In the genomic region with DNA sequence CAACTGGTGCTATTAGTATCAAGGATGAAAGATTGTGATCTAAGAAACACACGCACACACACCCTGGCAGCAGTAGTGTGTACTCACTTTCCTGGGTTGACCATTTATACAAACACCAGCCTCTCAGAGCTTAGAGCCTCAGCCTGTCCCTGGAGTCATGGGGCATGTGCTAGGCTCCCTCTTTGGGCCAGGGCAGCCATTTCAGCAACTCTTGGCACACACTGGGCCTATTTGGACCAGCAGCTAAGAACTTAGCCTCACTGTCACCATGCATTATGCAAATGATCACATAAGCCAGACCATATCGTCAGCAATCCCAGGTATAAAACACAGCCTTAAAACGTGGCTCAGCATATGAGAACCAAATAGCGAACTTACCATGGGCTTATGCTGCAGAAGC, we compare ENCODE assay signal across 19 cellular contexts. TPM values are rescaled to one million over a fixed set of nuclear protein-coding genes. Genes with fewer than 3 reads are reported as not detected.
"Had no signal": no experiment of that assay in that cellular context is flagged by ENCODE, and none has a peak within 500 bp of the region (broad histone marks: within the 10 kb centered on the region; RNA-seq: fewer than 3 reads in every experiment).

No MANE protein-coding gene starts in this region.

- H3K9ac ChIP-seq: KMS-11, SK-N-SH had no signal

- DNase-seq: MM.1S, NCI-H1092 treated with DMSO at 0.1 percent for 48 hours, NCI-H1436, NCI-H187, NCI-H2029, NCI-H2081 treated with DMSO at 0.1 percent for 48 hours, NCI-H2171, NCI-H226, NCI-H446, NCI-H510A, NCI-H524 treated with DMSO at 0.1 percent for 48 hours, NCI-H774 had no signal

- H3K4me3 Mint-ChIP-seq: IgD-negative memory B cell had no signal

- H3K9me3 ChIP-seq: SK-N-SH had no signal

- H3K4me3 ChIP-seq: K562 had no signal

- H3K4me2 ChIP-seq: KMS-11, SK-N-SH had no signal

- FAIRE-seq: HTR-8/SVneo had no signal

- H3K27ac Mint-ChIP-seq: IgD-negative memory B cell had no signal

- H3K27ac ChIP-seq: HL-60, KMS-11, RWPE1 had no signal

- H3K36me3 Mint-ChIP-seq: IgD-negative memory B cell had no signal

- H3K9me3 Mint-ChIP-seq: IgD-negative memory B cell had no signal

- H3K4me1 Mint-ChIP-seq: IgD-negative memory B cell had no signal

RNA-seq across cellular contexts. Expression of gene GLI3, which starts 51.3 kb away (rescaled TPM):
- polyA plus RNA-seq: IgD-negative memory B cell had no signal
